2 cellular contexts compared by ENCODE assay signal in the genomic region with DNA sequence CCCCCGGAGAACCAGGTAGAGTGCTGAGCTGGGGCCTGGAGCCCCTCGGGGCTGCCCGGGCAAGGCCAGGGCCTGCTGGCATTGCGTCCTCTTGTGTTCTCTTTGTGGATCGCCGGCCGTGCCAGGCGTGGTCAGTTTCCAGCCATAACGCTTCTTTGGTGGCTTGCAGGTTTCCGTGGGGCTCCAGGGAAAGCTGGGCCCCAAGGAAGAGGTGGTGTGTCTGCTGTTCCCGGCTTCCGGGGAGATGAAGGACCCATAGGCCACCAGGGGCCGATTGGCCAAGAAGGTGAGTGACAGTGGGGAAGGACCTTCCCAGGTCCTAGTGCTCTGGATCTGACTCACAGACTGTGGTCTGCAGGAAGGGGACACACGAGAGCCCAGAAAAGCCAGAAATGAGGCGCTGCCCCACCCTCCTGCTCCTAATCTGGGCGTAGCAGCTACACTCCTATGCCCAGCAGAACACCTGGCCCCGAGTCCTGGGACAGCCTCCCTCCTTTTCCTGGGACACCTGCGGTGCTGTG.
A peak's percentile ranks its signal among the peaks of the same experiment; 100 is the strongest.
TF ChIP-seq lines count a peak whose summit lies in the region.

No MANE protein-coding gene starts in this region.

TF ChIP-seq in HepG2, 621 proteins besides CTCF, POLR2A, EP300 and RAD21:
- no peak for TF ChIP-seq CREB1 (IDR thresholded peaks at IDR 0.05)
- TF ChIP-seq CREB1 (CRISPR knock-in tag; IDR thresholded peaks at IDR 0.05): no peak
- no peak for TF ChIP-seq ZNF530 (CRISPR knock-in tag; IDR thresholded peaks at IDR 0.05; ENCODE audit: low read depth)
- TF ChIP-seq POLR2AphosphoS5 (IDR thresholded peaks at IDR 0.05; ENCODE audit: low read depth, low read length): no peak
- TF ChIP-seq TCF7 (IDR thresholded peaks at IDR 0.05; ENCODE audit: low read depth): no peak
- no peak for TF ChIP-seq CBX2 (IDR thresholded peaks at IDR 0.05; ENCODE audit: low read depth, low read length)
- TF ChIP-seq CBX2 (CRISPR knock-in tag; IDR thresholded peaks at IDR 0.05; ENCODE audit: low read depth): no peak

TF ChIP-seq in K562, 482 proteins besides CTCF, POLR2A, EP300 and RAD21:
- TF ChIP-seq LCOR (CRISPR knock-in tag; IDR thresholded peaks at IDR 0.05): 0 out of 2 replicates have a peak, but pooled peaks have one; percentile 10
- TF ChIP-seq, protein P1, sequence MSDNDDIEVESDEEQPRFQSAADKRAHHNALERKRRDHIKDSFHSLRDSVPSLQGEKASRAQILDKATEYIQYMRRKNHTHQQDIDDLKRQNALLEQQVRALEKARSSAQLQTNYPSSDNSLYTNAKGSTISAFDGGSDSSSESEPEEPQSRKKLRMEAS (CRISPR knock-in tag; IDR thresholded peaks at IDR 0.05): peak; percentile 34; the same call in 1 of the 2 replicates
- TF ChIP-seq, protein P2, sequence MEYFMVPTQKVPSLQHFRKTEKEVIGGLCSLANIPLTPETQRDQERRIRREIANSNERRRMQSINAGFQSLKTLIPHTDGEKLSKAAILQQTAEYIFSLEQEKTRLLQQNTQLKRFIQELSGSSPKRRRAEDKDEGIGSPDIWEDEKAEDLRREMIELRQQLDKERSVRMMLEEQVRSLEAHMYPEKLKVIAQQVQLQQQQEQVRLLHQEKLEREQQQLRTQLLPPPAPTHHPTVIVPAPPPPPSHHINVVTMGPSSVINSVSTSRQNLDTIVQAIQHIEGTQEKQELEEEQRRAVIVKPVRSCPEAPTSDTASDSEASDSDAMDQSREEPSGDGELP (CRISPR knock-in tag; IDR thresholded peaks at IDR 0.05; ENCODE audit: borderline replicate concordance): peak; percentile 37; the same call in 1 of the 2 replicates
- peak; percentile 81 for TF ChIP-seq ZFX (CRISPR knock-in tag; IDR thresholded peaks at IDR 0.05)
- no peak; the same call in 1 of the 2 replicates for TF ChIP-seq GABPA (tag; conservative IDR thresholded peaks at IDR 0.05; ENCODE audit: low read depth)
- TF ChIP-seq CBFA2T2 (conservative IDR thresholded peaks at IDR 0.05): peak; percentile 49
- TF ChIP-seq, protein P3, sequence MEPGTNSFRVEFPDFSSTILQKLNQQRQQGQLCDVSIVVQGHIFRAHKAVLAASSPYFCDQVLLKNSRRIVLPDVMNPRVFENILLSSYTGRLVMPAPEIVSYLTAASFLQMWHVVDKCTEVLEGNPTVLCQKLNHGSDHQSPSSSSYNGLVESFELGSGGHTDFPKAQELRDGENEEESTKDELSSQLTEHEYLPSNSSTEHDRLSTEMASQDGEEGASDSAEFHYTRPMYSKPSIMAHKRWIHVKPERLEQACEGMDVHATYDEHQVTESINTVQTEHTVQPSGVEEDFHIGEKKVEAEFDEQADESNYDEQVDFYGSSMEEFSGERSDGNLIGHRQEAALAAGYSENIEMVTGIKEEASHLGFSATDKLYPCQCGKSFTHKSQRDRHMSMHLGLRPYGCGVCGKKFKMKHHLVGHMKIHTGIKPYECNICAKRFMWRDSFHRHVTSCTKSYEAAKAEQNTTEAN (CRISPR knock-in tag; IDR thresholded peaks at IDR 0.05): no peak
- TF ChIP-seq MBD2 (IDR thresholded peaks at IDR 0.05; ENCODE audit: borderline replicate concordance, low read depth): 0 out of 2 replicates have a peak, but pooled peaks have one; percentile 8
- TF ChIP-seq CBFA2T3 (IDR thresholded peaks at IDR 0.05): peak; percentile 46; the same call in 1 of the 2 replicates
- peak; percentile 55; the same call in 1 of the 2 replicates for TF ChIP-seq PHF8 (IDR thresholded peaks at IDR 0.05; ENCODE audit: borderline replicate concordance, low read length)
- TF ChIP-seq EGR1 (conservative IDR thresholded peaks at IDR 0.05): 0 out of 2 replicates have a peak, but pooled peaks have one; percentile 22
- 0 out of 2 replicates have a peak, but pooled peaks have one; percentile 28 for TF ChIP-seq CBX1 (IDR thresholded peaks at IDR 0.05; ENCODE audit: low read depth)
- TF ChIP-seq ZBTB17 (CRISPR knock-in tag; IDR thresholded peaks at IDR 0.05): peak; percentile 61; the same call in 1 of the 2 replicates
- peak; percentile 40; the same call in 1 of the 2 replicates for TF ChIP-seq CEBPG (CRISPR knock-in tag; IDR thresholded peaks at IDR 0.05)
- TF ChIP-seq CEBPG (tag; conservative IDR thresholded peaks at IDR 0.05 in 1 of 2, IDR thresholded peaks at IDR 0.05 in 1 of 2): no peak
- TF ChIP-seq, protein P4, sequence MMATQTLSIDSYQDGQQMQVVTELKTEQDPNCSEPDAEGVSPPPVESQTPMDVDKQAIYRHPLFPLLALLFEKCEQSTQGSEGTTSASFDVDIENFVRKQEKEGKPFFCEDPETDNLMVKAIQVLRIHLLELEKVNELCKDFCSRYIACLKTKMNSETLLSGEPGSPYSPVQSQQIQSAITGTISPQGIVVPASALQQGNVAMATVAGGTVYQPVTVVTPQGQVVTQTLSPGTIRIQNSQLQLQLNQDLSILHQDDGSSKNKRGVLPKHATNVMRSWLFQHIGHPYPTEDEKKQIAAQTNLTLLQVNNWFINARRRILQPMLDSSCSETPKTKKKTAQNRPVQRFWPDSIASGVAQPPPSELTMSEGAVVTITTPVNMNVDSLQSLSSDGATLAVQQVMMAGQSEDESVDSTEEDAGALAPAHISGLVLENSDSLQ (IDR thresholded peaks at IDR 0.05): peak; percentile 93
- TF ChIP-seq, protein P5, sequence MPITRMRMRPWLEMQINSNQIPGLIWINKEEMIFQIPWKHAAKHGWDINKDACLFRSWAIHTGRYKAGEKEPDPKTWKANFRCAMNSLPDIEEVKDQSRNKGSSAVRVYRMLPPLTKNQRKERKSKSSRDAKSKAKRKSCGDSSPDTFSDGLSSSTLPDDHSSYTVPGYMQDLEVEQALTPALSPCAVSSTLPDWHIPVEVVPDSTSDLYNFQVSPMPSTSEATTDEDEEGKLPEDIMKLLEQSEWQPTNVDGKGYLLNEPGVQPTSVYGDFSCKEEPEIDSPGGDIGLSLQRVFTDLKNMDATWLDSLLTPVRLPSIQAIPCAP (CRISPR knock-in tag; IDR thresholded peaks at IDR 0.05; ENCODE audit: borderline replicate concordance): no peak
- TF ChIP-seq, protein P6, sequence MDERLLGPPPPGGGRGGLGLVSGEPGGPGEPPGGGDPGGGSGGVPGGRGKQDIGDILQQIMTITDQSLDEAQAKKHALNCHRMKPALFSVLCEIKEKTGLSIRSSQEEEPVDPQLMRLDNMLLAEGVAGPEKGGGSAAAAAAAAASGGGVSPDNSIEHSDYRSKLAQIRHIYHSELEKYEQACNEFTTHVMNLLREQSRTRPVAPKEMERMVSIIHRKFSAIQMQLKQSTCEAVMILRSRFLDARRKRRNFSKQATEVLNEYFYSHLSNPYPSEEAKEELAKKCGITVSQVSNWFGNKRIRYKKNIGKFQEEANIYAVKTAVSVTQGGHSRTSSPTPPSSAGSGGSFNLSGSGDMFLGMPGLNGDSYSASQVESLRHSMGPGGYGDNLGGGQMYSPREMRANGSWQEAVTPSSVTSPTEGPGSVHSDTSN (CRISPR knock-in tag; IDR thresholded peaks at IDR 0.05; ENCODE audit: low read depth): no peak
- TF ChIP-seq, protein P6 (tag; conservative IDR thresholded peaks at IDR 0.05; ENCODE audit: low read depth): peak; percentile 37; the same call in 1 of the 2 replicates
- TF ChIP-seq, protein P7, sequence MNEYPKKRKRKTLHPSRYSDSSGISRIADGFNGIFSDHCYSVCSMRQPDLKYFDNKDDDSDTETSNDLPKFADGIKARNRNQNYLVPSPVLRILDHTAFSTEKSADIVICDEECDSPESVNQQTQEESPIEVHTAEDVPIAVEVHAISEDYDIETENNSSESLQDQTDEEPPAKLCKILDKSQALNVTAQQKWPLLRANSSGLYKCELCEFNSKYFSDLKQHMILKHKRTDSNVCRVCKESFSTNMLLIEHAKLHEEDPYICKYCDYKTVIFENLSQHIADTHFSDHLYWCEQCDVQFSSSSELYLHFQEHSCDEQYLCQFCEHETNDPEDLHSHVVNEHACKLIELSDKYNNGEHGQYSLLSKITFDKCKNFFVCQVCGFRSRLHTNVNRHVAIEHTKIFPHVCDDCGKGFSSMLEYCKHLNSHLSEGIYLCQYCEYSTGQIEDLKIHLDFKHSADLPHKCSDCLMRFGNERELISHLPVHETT (CRISPR knock-in tag; conservative IDR thresholded peaks at IDR 0.05 in 1 of 2, IDR thresholded peaks at IDR 0.05 in 1 of 2): 0 out of 4 replicates have a peak, but pooled peaks of 1 of the 2 experiments have one; percentile 16
- peak; percentile 69 for TF ChIP-seq KDM5B (IDR thresholded peaks at IDR 0.05; ENCODE audit: insufficient replicate concordance, low read depth, low read length)
- TF ChIP-seq TCF3 (CRISPR knock-in tag; IDR thresholded peaks at IDR 0.05): peak; percentile 64
- TF ChIP-seq E2F3 (CRISPR knock-in tag; IDR thresholded peaks at IDR 0.05): no peak
- TF ChIP-seq, protein P8, sequence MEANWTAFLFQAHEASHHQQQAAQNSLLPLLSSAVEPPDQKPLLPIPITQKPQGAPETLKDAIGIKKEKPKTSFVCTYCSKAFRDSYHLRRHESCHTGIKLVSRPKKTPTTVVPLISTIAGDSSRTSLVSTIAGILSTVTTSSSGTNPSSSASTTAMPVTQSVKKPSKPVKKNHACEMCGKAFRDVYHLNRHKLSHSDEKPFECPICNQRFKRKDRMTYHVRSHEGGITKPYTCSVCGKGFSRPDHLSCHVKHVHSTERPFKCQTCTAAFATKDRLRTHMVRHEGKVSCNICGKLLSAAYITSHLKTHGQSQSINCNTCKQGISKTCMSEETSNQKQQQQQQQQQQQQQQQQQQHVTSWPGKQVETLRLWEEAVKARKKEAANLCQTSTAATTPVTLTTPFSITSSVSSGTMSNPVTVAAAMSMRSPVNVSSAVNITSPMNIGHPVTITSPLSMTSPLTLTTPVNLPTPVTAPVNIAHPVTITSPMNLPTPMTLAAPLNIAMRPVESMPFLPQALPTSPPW (CRISPR knock-in tag; IDR thresholded peaks at IDR 0.05): peak; percentile 29; the same call in 1 of the 2 replicates
- TF ChIP-seq ZNF76 (CRISPR knock-in tag; IDR thresholded peaks at IDR 0.05; ENCODE audit: borderline replicate concordance): no peak
- TF ChIP-seq ETV5 (CRISPR knock-in tag; IDR thresholded peaks at IDR 0.05; ENCODE audit: low read depth): peak; percentile 25; the same call in 1 of the 2 replicates
- TF ChIP-seq ZNF696 (CRISPR knock-in tag; conservative IDR thresholded peaks at IDR 0.05): no peak
- TF ChIP-seq POLR2G (IDR thresholded peaks at IDR 0.05; ENCODE audit: low read depth, low read length): peak; percentile 53
- peak; percentile 54 for TF ChIP-seq RBFOX2 (IDR thresholded peaks at IDR 0.05; ENCODE audit: low read depth, low read length)
- TF ChIP-seq NFYB (IDR thresholded peaks at IDR 0.05; ENCODE audit: extremely low read depth, insufficient read length): peak; percentile 9
